In the genomic region with DNA sequence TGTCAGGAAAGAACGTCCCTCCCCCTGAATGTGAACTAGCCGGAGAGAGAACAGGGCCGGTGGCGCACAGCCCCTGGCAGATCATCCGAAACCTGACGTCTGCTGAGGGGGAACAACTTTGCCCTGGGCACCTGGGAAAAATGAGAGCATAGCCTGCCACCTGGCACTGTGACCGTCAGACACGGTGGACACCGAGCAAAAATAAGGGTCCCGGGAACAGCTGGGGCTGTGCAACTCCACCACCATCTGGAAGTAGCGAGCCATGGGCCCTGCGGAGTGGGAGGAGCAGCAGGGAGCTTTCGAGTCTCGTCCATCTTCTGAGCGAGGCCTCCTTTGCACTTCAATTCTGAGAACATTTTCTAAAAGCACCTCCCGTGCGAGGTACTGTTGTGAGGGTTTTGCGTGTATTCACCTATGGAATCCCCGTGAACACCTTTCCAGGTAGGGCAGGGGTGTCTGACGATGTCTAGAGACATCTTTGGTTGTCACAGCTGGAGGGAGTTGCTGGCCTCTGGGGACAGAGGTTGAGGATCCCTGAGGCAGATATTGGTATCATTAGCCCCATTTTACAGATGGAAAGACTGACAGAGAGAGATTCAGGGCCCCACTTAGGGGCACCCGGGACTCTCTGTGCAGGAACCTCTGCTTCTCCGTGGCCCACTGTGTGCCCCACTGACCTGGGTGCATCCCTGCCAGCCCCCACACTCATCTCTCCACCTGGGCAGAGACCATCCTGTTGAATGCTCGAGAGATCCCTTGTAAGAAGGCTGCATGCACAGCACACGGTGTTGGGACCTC, we compare ENCODE assay signal across 24 cellular contexts.
"Had no signal": no experiment of that assay in that cellular context is flagged by ENCODE, and none has a peak within 500 bp of the region (broad histone marks: within the 10 kb centered on the region; RNA-seq: fewer than 3 reads in every experiment).

No MANE protein-coding gene starts in this region.

- H3K36me3 ChIP-seq: left ventricle myocardium inferior, pancreas, prostate gland, stomach, thyroid gland, transverse colon, upper lobe of left lung, vagina had no signal

- H3K4me1 ChIP-seq: left ventricle myocardium inferior, pancreas, prostate gland, stomach, testis, thyroid gland, transverse colon, upper lobe of left lung, vagina had no signal

- H3K27ac ChIP-seq: left ventricle myocardium inferior, pancreas, prostate gland, skin epidermis, stomach, testis, thyroid gland, transverse colon, upper lobe of left lung, vagina had no signal

- H3K27me3 ChIP-seq: pancreas, testis, thyroid gland, upper lobe of left lung, vagina had no signal

- H3K4me3 ChIP-seq: left ventricle myocardium inferior, lung, mucosa of descending colon, pancreas, prostate gland, skin epidermis, stomach, testis, thyroid gland, transverse colon, upper lobe of left lung, vagina had no signal

- DNase-seq: islet precursor cell; left ventricle myocardium inferior; midbrain; mucosa of descending colon; naive thymus-derived CD4-positive, alpha-beta T cell; nucleus accumbens; pancreas; right cardiac atrium; stimulated activated CD4-positive, alpha-beta T cell treated with anti-CD3 and anti-CD28 coated beads, Interleukin-12 subunit alpha, Interleukin-12 subunit beta, amount 100 ng/mL, for 4 hours; stimulated activated CD4-positive, alpha-beta T cell treated with anti-CD3 and anti-CD28 coated beads, Interleukin-15, amount 100 ng/mL, for 24 hours; stimulated activated CD4-positive, alpha-beta T cell treated with anti-CD3 and anti-CD28 coated beads, Interleukin-2, amount 100 ng/mL, for 24 hours; stimulated activated CD4-positive, alpha-beta T cell treated with anti-CD3 and anti-CD28 coated beads, Interleukin-4, amount 100 ng/mL, for 1 hour; stimulated activated naive B cell treated with anti-CD40 and anti-IgM and Interleukin-4, amounts not matched to agents 10 μg/mL and 1 μg/mL and 100 μg/mL, for 72 hours; stimulated activated naive CD8-positive, alpha-beta T cell treated with anti-CD3 and anti-CD28 coated beads, Interleukin-15, Interleukin-2, amounts not matched to agents 100 U/mL and 50 U/mL, for 24 hours; stomach; testis; thyroid gland; transverse colon; upper lobe of left lung had no signal

- ATAC-seq: mucosa of descending colon; naive thymus-derived CD4-positive, alpha-beta T cell; natural killer cell treated with Interleukin-12 subunit alpha and Interleukin-12 subunit beta and Interleukin-15 and Interleukin-18, amount 100 ng/mL, for 72 hours; right cardiac atrium; stimulated activated naive B cell treated with anti-CD40 and anti-IgM and Interleukin-4, amounts not matched to agents 10 μg/mL and 1 μg/mL and 100 μg/mL, for 72 hours; stimulated activated naive CD8-positive, alpha-beta T cell treated with anti-CD3 and anti-CD28 coated beads, Interleukin-15, Interleukin-2, amounts not matched to agents 100 U/mL and 50 U/mL, for 24 hours had no signal

- FAIRE-seq: pancreas had no signal

- H3K9me3 ChIP-seq: left ventricle myocardium inferior, mucosa of descending colon, pancreas, prostate gland, testis, thyroid gland, transverse colon, upper lobe of left lung, vagina had no signal
